ENCODE assay signal across 18 cellular contexts in the genomic region with DNA sequence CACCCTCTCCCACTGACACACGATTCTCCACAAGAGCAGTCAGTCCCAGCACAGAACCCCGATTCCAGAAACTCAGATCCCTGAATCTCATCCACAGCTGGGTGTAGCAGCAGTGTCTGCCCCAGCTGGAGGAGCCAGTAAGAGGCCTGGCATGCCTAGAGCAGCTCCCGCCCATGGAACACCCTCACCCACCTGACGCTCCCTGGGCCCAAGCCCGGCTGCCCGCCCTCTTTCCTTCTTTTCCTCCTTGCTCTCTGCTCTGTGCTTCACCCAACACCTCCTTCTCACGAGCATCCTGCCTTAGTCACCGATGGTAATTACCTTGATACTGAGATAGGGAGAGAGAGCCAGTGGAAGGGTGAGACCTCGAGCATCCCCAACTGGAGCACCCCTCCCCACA. TPM values are rescaled to one million over a fixed set of nuclear protein-coding genes. Genes with fewer than 3 reads are reported as not detected.
DNase-seq lines count a peak whose midpoint lies in the region; ATAC-seq, FAIRE-seq and TF ChIP-seq lines count a peak whose summit lies in the region.
"Had no signal": no experiment of that assay in that cellular context is flagged by ENCODE, and none has a peak within 500 bp of the region (broad histone marks: within the 10 kb centered on the region; RNA-seq: fewer than 3 reads in every experiment).

No MANE protein-coding gene starts in this region.

- intact Hi-C loops in endothelial cell of umbilical vein (cut with micrococcal nuclease): no loop called here

- H3K27ac ChIP-seq in endothelial cell of umbilical vein (ENCODE audit: insufficient read depth, low read depth, low read length): no peak overlapping the region
- H3K27ac ChIP-seq: ovary, thoracic aorta had no signal

- dilution Hi-C loops in endothelial cell of umbilical vein (cut with MboI; ENCODE audit: extremely low pct_ligation_motif_present, low sequenced_read_pairs): no loop called here

- H3K9me1 ChIP-seq in endothelial cell of umbilical vein (replicated peaks; ENCODE audit: control insufficient read depth, extremely low read depth, insufficient read depth, low read length): no peaks in the 10 kb centered on the region

- H4K20me1 ChIP-seq in endothelial cell of umbilical vein (replicated peaks; ENCODE audit: control insufficient read depth, extremely low read depth, insufficient read depth, low read length): no peaks in the 10 kb centered on the region

- peak; percentile 41 for DNase-seq in A172 (ENCODE audit: low spot score)
- peak; percentile 32 for DNase-seq in M059J (ENCODE audit: low read depth)
- DNase-seq in endothelial cell of umbilical vein (ENCODE audit: low read depth, low spot score): no peak
- DNase-seq in occipital lobe (lab: John Stamatoyannopoulos, UW): peak; percentile 63
- no peak for DNase-seq in NCI-H146 treated with DMSO at 0.1 percent for 48 hours (lab: John Stamatoyannopoulos, UW; ENCODE audit: unreplicated experiment)
- DNase-seq in NCI-H2227 (lab: John Stamatoyannopoulos, UW; ENCODE audit: unreplicated experiment): no peak
- no peak for DNase-seq in GOT3 (lab: John Stamatoyannopoulos, UW)
- DNase-seq: activated gamma-delta T cell treated with Interleukin-2 at 50 U/mL for 16 hours; effector CD8-positive, alpha-beta T cell; NCI-H146; NCI-H446 treated with DMSO at 0.1 percent for 48 hours; SW 1271 had no signal

- FAIRE-seq in endothelial cell of umbilical vein (lab: Jason Lieb, UNC): peak; percentile 8
- FAIRE-seq: frontal cortex, G401.6 had no signal

- peaks cover 27% of the 10 kb centered on the region for H3K4me1 ChIP-seq in endothelial cell of umbilical vein (ENCODE audit: control insufficient read depth, extremely low read depth, insufficient read depth, low read length)

- BruUV-seq in endothelial cell of umbilical vein (replicated peaks; lab: Mats Ljungman, UMichigan): no TSS peak

- H3K27me3 ChIP-seq in endothelial cell of umbilical vein (ENCODE audit: control insufficient read depth in 2 of 2, insufficient read depth in 2 of 2, low read length in 2 of 2): no peaks in the 10 kb centered on the region
- H3K27me3 ChIP-seq: ovary had no signal

- CTCF ChIA-PET in endothelial cell of umbilical vein (lab: Charles Lee): interaction anchor here (2.7 kb wide), 1 partner anchor 9 kb away, joined by 13 read pairs; a partner anchor contains a TSS

- no peaks in the 10 kb centered on the region for H3K9me3 ChIP-seq in endothelial cell of umbilical vein (replicated peaks; ENCODE audit: control insufficient read depth, insufficient read depth, low read length)
- H3K9me3 ChIP-seq: ovary, thoracic aorta had no signal

- no peak for TF ChIP-seq POLR2A in endothelial cell of umbilical vein (IDR thresholded peaks at IDR 0.05; ENCODE audit: low read depth, low read length)

- no peak overlapping the region for H3K9ac ChIP-seq in endothelial cell of umbilical vein (replicated peaks; ENCODE audit: extremely low read depth, insufficient read depth, low read length)

- no peak for TF ChIP-seq CTCF in endothelial cell of umbilical vein (IDR thresholded peaks at IDR 0.05; ENCODE audit: extremely low read depth in 1 of 2, insufficient read depth in 1 of 2, low read depth in 1 of 2, low read length in 2 of 2)

- peaks cover 26 to 39% of the 10 kb centered on the region in 2 experiments for H3K36me3 ChIP-seq in endothelial cell of umbilical vein (ENCODE audit: control insufficient read depth in 2 of 2, extremely low read depth in 1 of 2, insufficient read depth in 2 of 2, low read length in 2 of 2)
- H3K36me3 ChIP-seq: ovary, thoracic aorta had no signal

- ATAC-seq in HG03342 (IDR thresholded peaks at IDR 0.05; ENCODE audit: unreplicated experiment): no peak

- no peak overlapping the region for H2AFZ ChIP-seq in endothelial cell of umbilical vein (ENCODE audit: low read depth, low read length)

- peaks cover 76% of the 10 kb centered on the region for H3K79me2 ChIP-seq in endothelial cell of umbilical vein (ENCODE audit: control insufficient read depth, insufficient read depth, low read length)

- POLR2A ChIA-PET in endothelial cell of umbilical vein (lab: Charles Lee): no interaction called here

- no peak overlapping the region for H3K4me3 ChIP-seq in endothelial cell of umbilical vein (replicated peaks in 1 of 3; ENCODE audit: insufficient read depth in 1 of 3, low read depth in 1 of 3, low read length in 3 of 3)
- H3K4me3 ChIP-seq: ovary, thoracic aorta had no signal

- no peak overlapping the region for H3K4me2 ChIP-seq in endothelial cell of umbilical vein (ENCODE audit: insufficient read depth, low read length)

TF ChIP-seq in endothelial cell of umbilical vein, 7 proteins besides CTCF, POLR2A, EP300 and RAD21:
- TF ChIP-seq POLR2AphosphoS5 (IDR thresholded peaks at IDR 0.05; ENCODE audit: insufficient read depth, low read depth, low read length): no peak
- TF ChIP-seq EZH2 (IDR thresholded peaks at IDR 0.05; ENCODE audit: borderline replicate concordance, low read depth, low read length, severe bottlenecking): no peak
- TF ChIP-seq, protein P1, sequence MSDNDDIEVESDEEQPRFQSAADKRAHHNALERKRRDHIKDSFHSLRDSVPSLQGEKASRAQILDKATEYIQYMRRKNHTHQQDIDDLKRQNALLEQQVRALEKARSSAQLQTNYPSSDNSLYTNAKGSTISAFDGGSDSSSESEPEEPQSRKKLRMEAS (IDR thresholded peaks at IDR 0.05; ENCODE audit: insufficient read depth, insufficient read length): no peak
- no peak for TF ChIP-seq MYC (IDR thresholded peaks at IDR 0.05; ENCODE audit: low read depth, low read length)
- TF ChIP-seq FOS (IDR thresholded peaks at IDR 0.05; ENCODE audit: borderline replicate concordance, insufficient read depth, low read length): no peak
- no peak for TF ChIP-seq GATA2 (IDR thresholded peaks at IDR 0.05; ENCODE audit: insufficient read depth, insufficient read length, low read depth, low read length)
- no peak for TF ChIP-seq JUN (IDR thresholded peaks at IDR 0.05; ENCODE audit: borderline replicate concordance, insufficient read depth, insufficient read length, low read depth)
TF ChIP-seq in endothelial cell of umbilical vein: peak in this region for 0.

RNA-seq across cellular contexts. Expression of a gene that starts 8.7 kb away (rescaled TPM):
- total RNA-seq in A172 (2014; rRNA removed; shearing (Covaris generic)): 7.2 and 7.4 TPM in 2 replicates
- 4.9 and 5.4 TPM in 2 replicates for total RNA-seq in M059J (2014; rRNA removed; shearing (Covaris generic))
- total RNA-seq in endothelial cell of umbilical vein (136 and 170 TPM in 2 replicates), occipital lobe (27.0 TPM)
- 113 and 124 TPM in 2 replicates for polyA plus RNA-seq in endothelial cell of umbilical vein
- polyA plus RNA-seq in endothelial cell of umbilical vein (2011; cell fraction: cytosol; rRNA removed): 87.1 and 88.0 TPM in 2 replicates
- 70.9 and 75.9 TPM in 2 replicates for polyA plus RNA-seq in endothelial cell of umbilical vein (2011; cell fraction: nucleus; rRNA removed)
- polyA plus RNA-seq in endothelial cell of umbilical vein (2012): 80.3 and 97.2 TPM in 2 replicates
- polyA minus RNA-seq in endothelial cell of umbilical vein: 304 and 328 TPM in 2 replicates
- polyA minus RNA-seq in endothelial cell of umbilical vein (2011; cell fraction: cytosol; rRNA and poly(A)+ RNA removed): 8.7 TPM
- 59.9 and 63.2 TPM in 2 replicates for polyA minus RNA-seq in endothelial cell of umbilical vein (2011; cell fraction: nucleus; rRNA and poly(A)+ RNA removed)
- total RNA-seq: activated CD8-positive, alpha-beta memory T cell treated with anti-CD3 and anti-CD28 coated beads for 36 hours had no signal

RNA-seq across cellular contexts. Expression of a gene that starts 54.2 kb away (rescaled TPM):
- 18.2 and 37.0 TPM in 2 replicates for total RNA-seq in A172 (2014; rRNA removed; shearing (Covaris generic))
- 35.6 and 47.0 TPM in 2 replicates for total RNA-seq in M059J (2014; rRNA removed; shearing (Covaris generic))
- total RNA-seq in endothelial cell of umbilical vein: 67.0 and 105 TPM in 2 replicates
- polyA plus RNA-seq in endothelial cell of umbilical vein: 121 and 139 TPM in 2 replicates
- polyA plus RNA-seq in endothelial cell of umbilical vein (2011; cell fraction: cytosol; rRNA removed): 80.8 and 91.2 TPM in 2 replicates
- polyA plus RNA-seq in endothelial cell of umbilical vein (2011; cell fraction: nucleus; rRNA removed): 291 and 301 TPM in 2 replicates
- polyA plus RNA-seq in endothelial cell of umbilical vein (2012): 60.1 and 60.8 TPM in 2 replicates
- 96.7 and 110 TPM in 2 replicates for polyA minus RNA-seq in endothelial cell of umbilical vein
- polyA minus RNA-seq in endothelial cell of umbilical vein (2011; cell fraction: cytosol; rRNA and poly(A)+ RNA removed): 29.9 TPM
- 83.3 and 102 TPM in 2 replicates for polyA minus RNA-seq in endothelial cell of umbilical vein (2011; cell fraction: nucleus; rRNA and poly(A)+ RNA removed)
- 39.0 TPM for total RNA-seq in occipital lobe

Comparison
In these comparisons a context has a peak if more than half of its experiments do, and no peak if none do; other contexts are left out.
1. DNase-seq: peak in A172 (single experiment), M059J (single experiment) and occipital lobe (single experiment); none in endothelial cell of umbilical vein (single experiment), NCI-H146 treated with DMSO at 0.1 percent for 48 hours (single experiment), NCI-H2227 (single experiment) and GOT3 (single experiment).